ENCODE assay signal across 2 cellular contexts in the genomic region with DNA sequence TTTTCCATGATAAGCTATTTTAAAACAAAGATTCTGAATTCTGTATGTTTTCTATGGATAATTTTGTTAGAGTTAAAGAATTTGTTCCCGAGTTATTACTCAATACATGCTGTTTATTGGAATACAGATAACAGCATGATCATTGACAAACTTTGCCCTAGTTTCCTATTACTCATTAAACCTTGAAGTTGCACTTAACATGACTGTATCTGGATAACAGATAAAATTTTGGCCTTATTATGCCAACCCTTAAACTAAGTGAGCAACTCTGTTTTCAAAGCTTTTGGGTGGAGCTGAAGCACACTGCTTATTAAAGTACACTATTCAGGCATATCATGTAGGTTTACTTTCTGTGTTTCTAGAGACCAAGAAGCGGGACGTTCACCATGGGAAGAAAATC.
TF ChIP-seq lines count a peak whose summit lies in the region.

A gene with protein sequence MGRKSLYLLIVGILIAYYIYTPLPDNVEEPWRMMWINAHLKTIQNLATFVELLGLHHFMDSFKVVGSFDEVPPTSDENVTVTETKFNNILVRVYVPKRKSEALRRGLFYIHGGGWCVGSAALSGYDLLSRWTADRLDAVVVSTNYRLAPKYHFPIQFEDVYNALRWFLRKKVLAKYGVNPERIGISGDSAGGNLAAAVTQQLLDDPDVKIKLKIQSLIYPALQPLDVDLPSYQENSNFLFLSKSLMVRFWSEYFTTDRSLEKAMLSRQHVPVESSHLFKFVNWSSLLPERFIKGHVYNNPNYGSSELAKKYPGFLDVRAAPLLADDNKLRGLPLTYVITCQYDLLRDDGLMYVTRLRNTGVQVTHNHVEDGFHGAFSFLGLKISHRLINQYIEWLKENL (plus strand): TSS at position 340 of the 400 bp plus-strand sequence. CDS start 47 bp downstream, at position 387.

TF ChIP-seq in IMR-90, 13 proteins besides CTCF, POLR2A, EP300 and RAD21:
- TF ChIP-seq FOS (IDR thresholded peaks at IDR 0.05; ENCODE audit: low read depth, low read length) (no peak), MAZ (IDR thresholded peaks at IDR 0.05; ENCODE audit: borderline replicate concordance, low read depth, low read length) (no peak), SMC3 (IDR thresholded peaks at IDR 0.05; ENCODE audit: low read depth, low read length) (no peak), RCOR1 (IDR thresholded peaks at IDR 0.05; ENCODE audit: insufficient replicate concordance, low read length) (no peak), MAFK (IDR thresholded peaks at IDR 0.05; ENCODE audit: low read depth, low read length) (no peak), USF2 (IDR thresholded peaks at IDR 0.05; ENCODE audit: low read depth, low read length) (no peak), CEBPB (IDR thresholded peaks at IDR 0.05; ENCODE audit: low read depth, low read length) (peak; percentile 75), BHLHE40 (IDR thresholded peaks at IDR 0.05; ENCODE audit: low read depth, low read length) (no peak), NFE2L2 (IDR thresholded peaks at IDR 0.05; ENCODE audit: low read depth, low read length) (no peak)
TF ChIP-seq in IMR-90: peak in this region for 1.

TF ChIP-seq in SK-N-SH, 30 proteins besides CTCF, POLR2A, EP300 and RAD21:
- TF ChIP-seq, protein P1, sequence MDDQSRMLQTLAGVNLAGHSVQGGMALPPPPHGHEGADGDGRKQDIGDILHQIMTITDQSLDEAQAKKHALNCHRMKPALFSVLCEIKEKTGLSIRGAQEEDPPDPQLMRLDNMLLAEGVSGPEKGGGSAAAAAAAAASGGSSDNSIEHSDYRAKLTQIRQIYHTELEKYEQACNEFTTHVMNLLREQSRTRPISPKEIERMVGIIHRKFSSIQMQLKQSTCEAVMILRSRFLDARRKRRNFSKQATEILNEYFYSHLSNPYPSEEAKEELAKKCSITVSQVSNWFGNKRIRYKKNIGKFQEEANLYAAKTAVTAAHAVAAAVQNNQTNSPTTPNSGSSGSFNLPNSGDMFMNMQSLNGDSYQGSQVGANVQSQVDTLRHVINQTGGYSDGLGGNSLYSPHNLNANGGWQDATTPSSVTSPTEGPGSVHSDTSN (IDR thresholded peaks at IDR 0.05) = no peak
- TF ChIP-seq TEAD4 (IDR thresholded peaks at IDR 0.05; ENCODE audit: borderline replicate concordance, insufficient read depth) (no peak), MEF2A (IDR thresholded peaks at IDR 0.05; ENCODE audit: borderline replicate concordance, low read depth) (no peak), FOXM1 (IDR thresholded peaks at IDR 0.05; ENCODE audit: low read depth) (no peak), ZBTB33 (IDR thresholded peaks at IDR 0.05; ENCODE audit: borderline replicate concordance, low read depth) (no peak), TCF12 (IDR thresholded peaks at IDR 0.05) (no peak), JUND (IDR thresholded peaks at IDR 0.05) (no peak), RXRA (IDR thresholded peaks at IDR 0.05; ENCODE audit: borderline replicate concordance, low read depth) (no peak), EZH2phosphoT487 (IDR thresholded peaks at IDR 0.05; ENCODE audit: borderline replicate concordance, low read depth) (no peak), SMC3 (IDR thresholded peaks at IDR 0.05; ENCODE audit: low read depth, low read length) (no peak), USF2 (IDR thresholded peaks at IDR 0.05; ENCODE audit: borderline replicate concordance, low read depth, low read length) (no peak), USF1 (IDR thresholded peaks at IDR 0.05; ENCODE audit: borderline replicate concordance, low read depth) (no peak), SIN3A (IDR thresholded peaks at IDR 0.05; ENCODE audit: borderline replicate concordance, low read depth, low read length) (no peak), FOSL2 (IDR thresholded peaks at IDR 0.05; ENCODE audit: borderline replicate concordance, low read depth) (no peak), GATA2 (CRISPR knock-in tag; IDR thresholded peaks at IDR 0.05) (no peak), NRF1 (IDR thresholded peaks at IDR 0.05; ENCODE audit: low read depth, low read length) (no peak)
- TF ChIP-seq, protein P2, sequence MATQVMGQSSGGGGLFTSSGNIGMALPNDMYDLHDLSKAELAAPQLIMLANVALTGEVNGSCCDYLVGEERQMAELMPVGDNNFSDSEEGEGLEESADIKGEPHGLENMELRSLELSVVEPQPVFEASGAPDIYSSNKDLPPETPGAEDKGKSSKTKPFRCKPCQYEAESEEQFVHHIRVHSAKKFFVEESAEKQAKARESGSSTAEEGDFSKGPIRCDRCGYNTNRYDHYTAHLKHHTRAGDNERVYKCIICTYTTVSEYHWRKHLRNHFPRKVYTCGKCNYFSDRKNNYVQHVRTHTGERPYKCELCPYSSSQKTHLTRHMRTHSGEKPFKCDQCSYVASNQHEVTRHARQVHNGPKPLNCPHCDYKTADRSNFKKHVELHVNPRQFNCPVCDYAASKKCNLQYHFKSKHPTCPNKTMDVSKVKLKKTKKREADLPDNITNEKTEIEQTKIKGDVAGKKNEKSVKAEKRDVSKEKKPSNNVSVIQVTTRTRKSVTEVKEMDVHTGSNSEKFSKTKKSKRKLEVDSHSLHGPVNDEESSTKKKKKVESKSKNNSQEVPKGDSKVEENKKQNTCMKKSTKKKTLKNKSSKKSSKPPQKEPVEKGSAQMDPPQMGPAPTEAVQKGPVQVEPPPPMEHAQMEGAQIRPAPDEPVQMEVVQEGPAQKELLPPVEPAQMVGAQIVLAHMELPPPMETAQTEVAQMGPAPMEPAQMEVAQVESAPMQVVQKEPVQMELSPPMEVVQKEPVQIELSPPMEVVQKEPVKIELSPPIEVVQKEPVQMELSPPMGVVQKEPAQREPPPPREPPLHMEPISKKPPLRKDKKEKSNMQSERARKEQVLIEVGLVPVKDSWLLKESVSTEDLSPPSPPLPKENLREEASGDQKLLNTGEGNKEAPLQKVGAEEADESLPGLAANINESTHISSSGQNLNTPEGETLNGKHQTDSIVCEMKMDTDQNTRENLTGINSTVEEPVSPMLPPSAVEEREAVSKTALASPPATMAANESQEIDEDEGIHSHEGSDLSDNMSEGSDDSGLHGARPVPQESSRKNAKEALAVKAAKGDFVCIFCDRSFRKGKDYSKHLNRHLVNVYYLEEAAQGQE (IDR thresholded peaks at IDR 0.05; ENCODE audit: low read depth, low read length) = no peak
